Comparison of ENCODE assay signal across 1 cellular context in the genomic region with DNA sequence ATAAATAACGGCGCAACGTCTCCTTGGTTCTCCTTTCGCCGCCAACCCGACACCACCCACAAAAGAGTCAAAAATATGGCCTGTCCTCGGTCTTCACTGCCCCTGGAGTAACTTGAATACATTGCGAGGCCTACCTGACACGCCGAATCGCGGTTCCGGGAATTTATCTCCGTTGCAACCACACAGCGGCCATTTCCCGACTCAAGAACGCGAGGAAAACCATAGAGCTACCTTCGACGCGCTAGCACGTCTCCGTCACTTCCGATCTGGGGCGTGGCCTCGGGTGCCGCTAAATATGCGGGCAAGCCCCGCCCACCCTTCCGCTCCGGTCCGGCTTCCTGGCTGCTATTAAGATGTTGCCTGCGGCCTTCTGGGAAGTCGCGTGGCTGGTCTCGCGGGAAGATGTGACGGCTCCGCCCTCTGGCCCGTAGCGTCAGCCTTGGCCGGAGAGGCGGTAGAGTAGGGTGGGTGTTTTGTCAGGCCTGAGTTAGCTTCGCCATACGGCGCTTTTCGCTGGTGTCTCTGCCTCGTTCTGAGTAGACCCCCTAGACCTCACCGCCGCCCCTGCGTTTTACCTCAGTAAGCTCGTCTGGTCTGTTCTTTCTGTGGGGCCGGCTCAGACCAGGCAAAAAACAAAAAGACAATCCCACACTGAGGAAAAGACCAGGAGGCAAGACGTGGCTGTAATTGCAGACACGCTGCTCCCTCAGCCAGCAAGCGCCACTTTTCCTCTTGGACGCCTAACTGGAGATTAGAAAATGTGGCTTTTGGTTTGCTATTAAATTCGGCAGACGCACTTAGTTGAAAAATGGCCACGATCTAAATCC.
TF ChIP-seq lines count a peak whose summit lies in the region.

A gene with protein sequence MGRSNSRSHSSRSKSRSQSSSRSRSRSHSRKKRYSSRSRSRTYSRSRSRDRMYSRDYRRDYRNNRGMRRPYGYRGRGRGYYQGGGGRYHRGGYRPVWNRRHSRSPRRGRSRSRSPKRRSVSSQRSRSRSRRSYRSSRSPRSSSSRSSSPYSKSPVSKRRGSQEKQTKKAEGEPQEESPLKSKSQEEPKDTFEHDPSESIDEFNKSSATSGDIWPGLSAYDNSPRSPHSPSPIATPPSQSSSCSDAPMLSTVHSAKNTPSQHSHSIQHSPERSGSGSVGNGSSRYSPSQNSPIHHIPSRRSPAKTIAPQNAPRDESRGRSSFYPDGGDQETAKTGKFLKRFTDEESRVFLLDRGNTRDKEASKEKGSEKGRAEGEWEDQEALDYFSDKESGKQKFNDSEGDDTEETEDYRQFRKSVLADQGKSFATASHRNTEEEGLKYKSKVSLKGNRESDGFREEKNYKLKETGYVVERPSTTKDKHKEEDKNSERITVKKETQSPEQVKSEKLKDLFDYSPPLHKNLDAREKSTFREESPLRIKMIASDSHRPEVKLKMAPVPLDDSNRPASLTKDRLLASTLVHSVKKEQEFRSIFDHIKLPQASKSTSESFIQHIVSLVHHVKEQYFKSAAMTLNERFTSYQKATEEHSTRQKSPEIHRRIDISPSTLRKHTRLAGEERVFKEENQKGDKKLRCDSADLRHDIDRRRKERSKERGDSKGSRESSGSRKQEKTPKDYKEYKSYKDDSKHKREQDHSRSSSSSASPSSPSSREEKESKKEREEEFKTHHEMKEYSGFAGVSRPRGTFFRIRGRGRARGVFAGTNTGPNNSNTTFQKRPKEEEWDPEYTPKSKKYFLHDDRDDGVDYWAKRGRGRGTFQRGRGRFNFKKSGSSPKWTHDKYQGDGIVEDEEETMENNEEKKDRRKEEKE (minus strand): TSS at position 268 of the 827 bp plus-strand sequence. CDS start 9,980 bp downstream, outside the sequence.

TF ChIP-seq in HepG2, 621 proteins besides CTCF, POLR2A, EP300 and RAD21 (continued from another document and continues in another):
- peak; percentile 71 for TF ChIP-seq ZNF543 (CRISPR knock-in tag; IDR thresholded peaks at IDR 0.05)
- TF ChIP-seq ZMYM3 (CRISPR knock-in tag; IDR thresholded peaks at IDR 0.05), result no peak; the same call in 1 of the 2 replicates
- peak; percentile 47; the same call in 1 of the 2 replicates for TF ChIP-seq ZNF792 (CRISPR knock-in tag; IDR thresholded peaks at IDR 0.05)
- TF ChIP-seq ZNF891 (CRISPR knock-in tag; IDR thresholded peaks at IDR 0.05), result 0 out of 2 replicates have a peak, but pooled peaks have one; percentile 53
- TF ChIP-seq, protein P1, sequence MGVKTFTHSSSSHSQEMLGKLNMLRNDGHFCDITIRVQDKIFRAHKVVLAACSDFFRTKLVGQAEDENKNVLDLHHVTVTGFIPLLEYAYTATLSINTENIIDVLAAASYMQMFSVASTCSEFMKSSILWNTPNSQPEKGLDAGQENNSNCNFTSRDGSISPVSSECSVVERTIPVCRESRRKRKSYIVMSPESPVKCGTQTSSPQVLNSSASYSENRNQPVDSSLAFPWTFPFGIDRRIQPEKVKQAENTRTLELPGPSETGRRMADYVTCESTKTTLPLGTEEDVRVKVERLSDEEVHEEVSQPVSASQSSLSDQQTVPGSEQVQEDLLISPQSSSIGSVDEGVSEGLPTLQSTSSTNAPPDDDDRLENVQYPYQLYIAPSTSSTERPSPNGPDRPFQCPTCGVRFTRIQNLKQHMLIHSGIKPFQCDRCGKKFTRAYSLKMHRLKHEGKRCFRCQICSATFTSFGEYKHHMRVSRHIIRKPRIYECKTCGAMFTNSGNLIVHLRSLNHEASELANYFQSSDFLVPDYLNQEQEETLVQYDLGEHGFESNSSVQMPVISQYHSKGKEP (CRISPR knock-in tag; IDR thresholded peaks at IDR 0.05), result 0 out of 2 replicates have a peak, but pooled peaks have one; percentile 37
- no peak for TF ChIP-seq ZNF33A (CRISPR knock-in tag; IDR thresholded peaks at IDR 0.05; ENCODE audit: borderline replicate concordance)
- TF ChIP-seq DNMT3B (CRISPR knock-in tag; conservative IDR thresholded peaks at IDR 0.05), result peak; percentile 84
- peak; percentile 94 for TF ChIP-seq ASH2L (IDR thresholded peaks at IDR 0.05; ENCODE audit: insufficient read length, low read depth, low read length)
- no peak for TF ChIP-seq ZNF251 (CRISPR knock-in tag; IDR thresholded peaks at IDR 0.05)
- TF ChIP-seq, protein P2, sequence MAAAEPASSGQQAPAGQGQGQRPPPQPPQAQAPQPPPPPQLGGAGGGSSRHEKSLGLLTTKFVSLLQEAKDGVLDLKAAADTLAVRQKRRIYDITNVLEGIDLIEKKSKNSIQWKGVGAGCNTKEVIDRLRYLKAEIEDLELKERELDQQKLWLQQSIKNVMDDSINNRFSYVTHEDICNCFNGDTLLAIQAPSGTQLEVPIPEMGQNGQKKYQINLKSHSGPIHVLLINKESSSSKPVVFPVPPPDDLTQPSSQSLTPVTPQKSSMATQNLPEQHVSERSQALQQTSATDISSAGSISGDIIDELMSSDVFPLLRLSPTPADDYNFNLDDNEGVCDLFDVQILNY (CRISPR knock-in tag; conservative IDR thresholded peaks at IDR 0.05), result peak; percentile 33; the same call in 1 of the 2 replicates
- TF ChIP-seq ZNF230 (CRISPR knock-in tag; IDR thresholded peaks at IDR 0.05), result no peak; the same call in none of the 2 replicates
- peak; percentile 58; the same call in 1 of the 2 replicates for TF ChIP-seq HNRNPL (IDR thresholded peaks at IDR 0.05; ENCODE audit: low read depth, low read length)
- TF ChIP-seq ZNF816 (CRISPR knock-in tag; IDR thresholded peaks at IDR 0.05; ENCODE audit: borderline replicate concordance), result peak; percentile 11; the same call in 1 of the 2 replicates
- TF ChIP-seq ZFP90 (CRISPR knock-in tag; IDR thresholded peaks at IDR 0.05; ENCODE audit: borderline replicate concordance), result no peak; the same call in 1 of the 2 replicates
- TF ChIP-seq NFE2L2 (IDR thresholded peaks at IDR 0.05; ENCODE audit: low read length), result 0 out of 2 replicates have a peak, but pooled peaks have one; percentile 12
- TF ChIP-seq CHCHD3 (CRISPR knock-in tag; IDR thresholded peaks at IDR 0.05), result peak; percentile 51
- peak; percentile 79; the same call in 1 of the 2 replicates for TF ChIP-seq ZNF232 (CRISPR knock-in tag; IDR thresholded peaks at IDR 0.05; ENCODE audit: borderline replicate concordance)
- TF ChIP-seq KDM5B (CRISPR knock-in tag; IDR thresholded peaks at IDR 0.05; ENCODE audit: borderline replicate concordance), result peak; percentile 76; the same call in 1 of the 2 replicates
- no peak; the same call in 1 of the 2 replicates for TF ChIP-seq RFXANK (CRISPR knock-in tag; IDR thresholded peaks at IDR 0.05)
- TF ChIP-seq, protein P3, sequence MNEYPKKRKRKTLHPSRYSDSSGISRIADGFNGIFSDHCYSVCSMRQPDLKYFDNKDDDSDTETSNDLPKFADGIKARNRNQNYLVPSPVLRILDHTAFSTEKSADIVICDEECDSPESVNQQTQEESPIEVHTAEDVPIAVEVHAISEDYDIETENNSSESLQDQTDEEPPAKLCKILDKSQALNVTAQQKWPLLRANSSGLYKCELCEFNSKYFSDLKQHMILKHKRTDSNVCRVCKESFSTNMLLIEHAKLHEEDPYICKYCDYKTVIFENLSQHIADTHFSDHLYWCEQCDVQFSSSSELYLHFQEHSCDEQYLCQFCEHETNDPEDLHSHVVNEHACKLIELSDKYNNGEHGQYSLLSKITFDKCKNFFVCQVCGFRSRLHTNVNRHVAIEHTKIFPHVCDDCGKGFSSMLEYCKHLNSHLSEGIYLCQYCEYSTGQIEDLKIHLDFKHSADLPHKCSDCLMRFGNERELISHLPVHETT (CRISPR knock-in tag; conservative IDR thresholded peaks at IDR 0.05), result 0 out of 2 replicates have a peak, but pooled peaks have one; percentile 75
- TF ChIP-seq, protein P4, sequence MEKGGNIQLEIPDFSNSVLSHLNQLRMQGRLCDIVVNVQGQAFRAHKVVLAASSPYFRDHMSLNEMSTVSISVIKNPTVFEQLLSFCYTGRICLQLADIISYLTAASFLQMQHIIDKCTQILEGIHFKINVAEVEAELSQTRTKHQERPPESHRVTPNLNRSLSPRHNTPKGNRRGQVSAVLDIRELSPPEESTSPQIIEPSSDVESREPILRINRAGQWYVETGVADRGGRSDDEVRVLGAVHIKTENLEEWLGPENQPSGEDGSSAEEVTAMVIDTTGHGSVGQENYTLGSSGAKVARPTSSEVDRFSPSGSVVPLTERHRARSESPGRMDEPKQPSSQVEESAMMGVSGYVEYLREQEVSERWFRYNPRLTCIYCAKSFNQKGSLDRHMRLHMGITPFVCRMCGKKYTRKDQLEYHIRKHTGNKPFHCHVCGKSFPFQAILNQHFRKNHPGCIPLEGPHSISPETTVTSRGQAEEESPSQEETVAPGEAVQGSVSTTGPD (CRISPR knock-in tag; IDR thresholded peaks at IDR 0.05), result no peak; the same call in 1 of the 2 replicates
- TF ChIP-seq ZNF317 (CRISPR knock-in tag; IDR thresholded peaks at IDR 0.05), result peak; percentile 6
- TF ChIP-seq RARA (CRISPR knock-in tag; IDR thresholded peaks at IDR 0.05), result peak; percentile 28; the same call in 1 of the 2 replicates
- peak; percentile 89 for TF ChIP-seq IRX3 (CRISPR knock-in tag; IDR thresholded peaks at IDR 0.05; ENCODE audit: borderline replicate concordance, low read depth)
- TF ChIP-seq MEIS2 (CRISPR knock-in tag; IDR thresholded peaks at IDR 0.05), result no peak; the same call in 1 of the 2 replicates
- no peak for TF ChIP-seq ZNF460 (CRISPR knock-in tag; IDR thresholded peaks at IDR 0.05; ENCODE audit: borderline replicate concordance)
- TF ChIP-seq ELF4 (CRISPR knock-in tag; IDR thresholded peaks at IDR 0.05; ENCODE audit: borderline replicate concordance), result peak; percentile 95
- peak; percentile 37; the same call in 1 of the 2 replicates for TF ChIP-seq ZNF790 (CRISPR knock-in tag; IDR thresholded peaks at IDR 0.05; ENCODE audit: borderline replicate concordance)
- TF ChIP-seq MAFG (CRISPR knock-in tag; IDR thresholded peaks at IDR 0.05), result no peak
- TF ChIP-seq PRPF4 (IDR thresholded peaks at IDR 0.05; ENCODE audit: low read depth, low read length, poor library complexity, severe bottlenecking), result no peak
- no peak for TF ChIP-seq CHD4 (IDR thresholded peaks at IDR 0.05; ENCODE audit: borderline replicate concordance, low read length)
- TF ChIP-seq ZSCAN25 (CRISPR knock-in tag; IDR thresholded peaks at IDR 0.05), result peak; percentile 56
- peak; percentile 90 for TF ChIP-seq TARDBP (CRISPR knock-in tag; IDR thresholded peaks at IDR 0.05)
- TF ChIP-seq TOE1 (CRISPR knock-in tag; IDR thresholded peaks at IDR 0.05), result no peak; the same call in 1 of the 2 replicates
- no peak; the same call in 1 of the 2 replicates for TF ChIP-seq GATAD2A (CRISPR knock-in tag; IDR thresholded peaks at IDR 0.05)
- TF ChIP-seq ZMYM4 (CRISPR knock-in tag; IDR thresholded peaks at IDR 0.05), result peak; percentile 98
- TF ChIP-seq, protein P5, sequence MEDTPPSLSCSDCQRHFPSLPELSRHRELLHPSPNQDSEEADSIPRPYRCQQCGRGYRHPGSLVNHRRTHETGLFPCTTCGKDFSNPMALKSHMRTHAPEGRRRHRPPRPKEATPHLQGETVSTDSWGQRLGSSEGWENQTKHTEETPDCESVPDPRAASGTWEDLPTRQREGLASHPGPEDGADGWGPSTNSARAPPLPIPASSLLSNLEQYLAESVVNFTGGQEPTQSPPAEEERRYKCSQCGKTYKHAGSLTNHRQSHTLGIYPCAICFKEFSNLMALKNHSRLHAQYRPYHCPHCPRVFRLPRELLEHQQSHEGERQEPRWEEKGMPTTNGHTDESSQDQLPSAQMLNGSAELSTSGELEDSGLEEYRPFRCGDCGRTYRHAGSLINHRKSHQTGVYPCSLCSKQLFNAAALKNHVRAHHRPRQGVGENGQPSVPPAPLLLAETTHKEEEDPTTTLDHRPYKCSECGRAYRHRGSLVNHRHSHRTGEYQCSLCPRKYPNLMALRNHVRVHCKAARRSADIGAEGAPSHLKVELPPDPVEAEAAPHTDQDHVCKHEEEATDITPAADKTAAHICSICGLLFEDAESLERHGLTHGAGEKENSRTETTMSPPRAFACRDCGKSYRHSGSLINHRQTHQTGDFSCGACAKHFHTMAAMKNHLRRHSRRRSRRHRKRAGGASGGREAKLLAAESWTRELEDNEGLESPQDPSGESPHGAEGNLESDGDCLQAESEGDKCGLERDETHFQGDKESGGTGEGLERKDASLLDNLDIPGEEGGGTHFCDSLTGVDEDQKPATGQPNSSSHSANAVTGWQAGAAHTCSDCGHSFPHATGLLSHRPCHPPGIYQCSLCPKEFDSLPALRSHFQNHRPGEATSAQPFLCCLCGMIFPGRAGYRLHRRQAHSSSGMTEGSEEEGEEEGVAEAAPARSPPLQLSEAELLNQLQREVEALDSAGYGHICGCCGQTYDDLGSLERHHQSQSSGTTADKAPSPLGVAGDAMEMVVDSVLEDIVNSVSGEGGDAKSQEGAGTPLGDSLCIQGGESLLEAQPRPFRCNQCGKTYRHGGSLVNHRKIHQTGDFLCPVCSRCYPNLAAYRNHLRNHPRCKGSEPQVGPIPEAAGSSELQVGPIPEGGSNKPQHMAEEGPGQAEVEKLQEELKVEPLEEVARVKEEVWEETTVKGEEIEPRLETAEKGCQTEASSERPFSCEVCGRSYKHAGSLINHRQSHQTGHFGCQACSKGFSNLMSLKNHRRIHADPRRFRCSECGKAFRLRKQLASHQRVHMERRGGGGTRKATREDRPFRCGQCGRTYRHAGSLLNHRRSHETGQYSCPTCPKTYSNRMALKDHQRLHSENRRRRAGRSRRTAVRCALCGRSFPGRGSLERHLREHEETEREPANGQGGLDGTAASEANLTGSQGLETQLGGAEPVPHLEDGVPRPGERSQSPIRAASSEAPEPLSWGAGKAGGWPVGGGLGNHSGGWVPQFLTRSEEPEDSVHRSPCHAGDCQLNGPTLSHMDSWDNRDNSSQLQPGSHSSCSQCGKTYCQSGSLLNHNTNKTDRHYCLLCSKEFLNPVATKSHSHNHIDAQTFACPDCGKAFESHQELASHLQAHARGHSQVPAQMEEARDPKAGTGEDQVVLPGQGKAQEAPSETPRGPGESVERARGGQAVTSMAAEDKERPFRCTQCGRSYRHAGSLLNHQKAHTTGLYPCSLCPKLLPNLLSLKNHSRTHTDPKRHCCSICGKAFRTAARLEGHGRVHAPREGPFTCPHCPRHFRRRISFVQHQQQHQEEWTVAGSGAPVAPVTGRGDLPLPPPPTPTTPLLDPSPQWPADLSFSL (CRISPR knock-in tag; IDR thresholded peaks at IDR 0.05), result no peak
- peak; percentile 90 for TF ChIP-seq CCDC6 (CRISPR knock-in tag; IDR thresholded peaks at IDR 0.05)
- peak; percentile 73 for TF ChIP-seq MEIS1 (CRISPR knock-in tag; IDR thresholded peaks at IDR 0.05; ENCODE audit: borderline replicate concordance)
- TF ChIP-seq BHLHE40 (IDR thresholded peaks at IDR 0.05; ENCODE audit: low read length), result no peak; the same call in 1 of the 2 replicates
- TF ChIP-seq NFKB2 (CRISPR knock-in tag; IDR thresholded peaks at IDR 0.05; ENCODE audit: borderline replicate concordance), result peak; percentile 78; the same call in 1 of the 2 replicates
- no peak for TF ChIP-seq SKI (IDR thresholded peaks at IDR 0.05; ENCODE audit: partially characterized antibody)
- TF ChIP-seq NCOA2 (CRISPR knock-in tag; IDR thresholded peaks at IDR 0.05), result no peak
- TF ChIP-seq, protein P6, sequence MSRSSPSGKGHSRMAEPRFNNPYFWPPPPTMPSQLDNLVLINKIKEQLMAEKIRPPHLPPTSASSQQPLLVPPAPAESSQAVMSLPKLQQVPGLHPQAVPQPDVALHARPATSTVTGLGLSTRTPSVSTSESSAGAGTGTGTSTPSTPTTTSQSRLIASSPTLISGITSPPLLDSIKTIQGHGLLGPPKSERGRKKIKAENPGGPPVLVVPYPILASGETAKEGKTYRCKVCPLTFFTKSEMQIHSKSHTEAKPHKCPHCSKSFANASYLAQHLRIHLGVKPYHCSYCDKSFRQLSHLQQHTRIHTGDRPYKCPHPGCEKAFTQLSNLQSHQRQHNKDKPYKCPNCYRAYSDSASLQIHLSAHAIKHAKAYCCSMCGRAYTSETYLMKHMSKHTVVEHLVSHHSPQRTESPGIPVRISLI (CRISPR knock-in tag; IDR thresholded peaks at IDR 0.05; ENCODE audit: borderline replicate concordance), result no peak; the same call in 1 of the 2 replicates
- peak; percentile 49; the same call in 1 of the 2 replicates for TF ChIP-seq NFIC (IDR thresholded peaks at IDR 0.05; ENCODE audit: low read length)
